Comparison of ENCODE assay signal across 15 cellular contexts in the genomic region with DNA sequence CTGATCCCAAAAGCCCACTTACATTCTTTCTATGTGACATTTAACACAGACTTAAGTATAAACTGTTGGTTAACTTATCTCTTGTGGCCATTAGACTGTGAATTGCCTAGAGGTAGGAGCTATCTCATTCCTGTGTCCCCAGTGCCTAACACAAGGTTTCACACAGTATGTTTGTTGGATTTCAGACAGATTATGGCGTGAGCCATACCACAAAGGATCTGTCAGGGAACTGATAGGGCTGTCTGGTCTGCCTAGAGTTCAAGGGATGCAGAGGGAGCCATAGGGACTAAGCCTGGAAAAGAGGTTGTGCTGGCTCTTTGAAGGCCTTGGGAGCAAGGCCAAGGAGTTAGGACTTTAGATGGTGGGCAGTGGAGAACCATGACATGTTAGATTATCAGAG. TPM values are rescaled to one million over a fixed set of nuclear protein-coding genes. Genes with fewer than 3 reads are reported as not detected.
DNase-seq lines count a peak whose midpoint lies in the region; ATAC-seq and TF ChIP-seq lines count a peak whose summit lies in the region.
"Had no signal": no experiment of that assay in that cellular context is flagged by ENCODE, and none has a peak within 500 bp of the region (broad histone marks: within the 10 kb centered on the region; RNA-seq: fewer than 3 reads in every experiment).

No MANE protein-coding gene starts in this region.

- no peaks in the 10 kb centered on the region for H3K27me3 ChIP-seq in CD8-positive, alpha-beta memory T cell (ENCODE audit: insufficient read depth, low read length, poor library complexity, severe bottlenecking)
- no peaks in the 10 kb centered on the region for H3K27me3 ChIP-seq in gastroesophageal sphincter
- H3K27me3 ChIP-seq: BLaER1, right lobe of liver, SJCRH30 had no signal

- H3K27me3 Mint-ChIP-seq in CD8-positive, alpha-beta memory T cell, result peaks cover 0 to 1% of the 10 kb centered on the region in 2 donors
- no peaks in the 10 kb centered on the region for H3K27me3 Mint-ChIP-seq in stimulated activated memory B cell treated with anti-CD40 and anti-IgM and Interleukin-4, amounts not matched to agents 10 μg/mL and 1 μg/mL and 100 μg/mL, for 72 hours
- no peaks in the 10 kb centered on the region for H3K27me3 Mint-ChIP-seq in activated T-helper 1 cell treated with anti-CD3 and anti-CD28 coated beads, Interleukin-12 subunit alpha, Interleukin-12 subunit beta, Interleukin-2, Interleukin-4 antibody, amounts not matched to agents 30 ng/mL and 10 ng/mL and 1 ng/mL, durations not matched to agents 14 hours and 24 hours and 36 hours (ENCODE audit: insufficient read depth)

- intact Hi-C loops in activated T-helper 1 cell treated with anti-CD3 and anti-CD28 coated beads, Interleukin-12 subunit alpha, Interleukin-12 subunit beta, Interleukin-2, Interleukin-4 antibody, amounts not matched to agents 30 ng/mL and 10 ng/mL and 1 ng/mL, durations not matched to agents 14 hours and 24 hours and 36 hours (cut with micrococcal nuclease), result no loop called here

- H3K4me3 ChIP-seq in CD8-positive, alpha-beta memory T cell (ENCODE audit: low read length), result no peak overlapping the region
- no peak overlapping the region for H3K4me3 ChIP-seq in gastroesophageal sphincter
- H3K4me3 ChIP-seq: BLaER1, right lobe of liver, SJCRH30 had no signal

- ATAC-seq in gastroesophageal sphincter, result no peak
- no peak for ATAC-seq in stimulated activated memory B cell treated with anti-CD40 and anti-IgM and Interleukin-4, amounts not matched to agents 10 μg/mL and 1 μg/mL and 100 μg/mL, for 72 hours
- ATAC-seq: right lobe of liver had no signal

- peaks cover 15 to 40% (median 35%) of the 10 kb centered on the region in 3 donors for H3K4me1 Mint-ChIP-seq in CD8-positive, alpha-beta memory T cell
- peaks cover 23% of the 10 kb centered on the region for H3K4me1 Mint-ChIP-seq in stimulated activated memory B cell treated with anti-CD40 and anti-IgM and Interleukin-4, amounts not matched to agents 10 μg/mL and 1 μg/mL and 100 μg/mL, for 72 hours
- peaks cover 24% of the 10 kb centered on the region for H3K4me1 Mint-ChIP-seq in activated T-helper 1 cell treated with anti-CD3 and anti-CD28 coated beads, Interleukin-12 subunit alpha, Interleukin-12 subunit beta, Interleukin-2, Interleukin-4 antibody, amounts not matched to agents 30 ng/mL and 10 ng/mL and 1 ng/mL, durations not matched to agents 14 hours and 24 hours and 36 hours (ENCODE audit: low read depth)

- WGBS in gastroesophageal sphincter (ENCODE audit: low coverage in 1 of 2), 2 donors, result 83 to 100% methylated on average over 1 of the region's 1 CpG

- H3K27ac ChIP-seq in CD8-positive, alpha-beta memory T cell (ENCODE audit: low read depth, low read length), result no peak overlapping the region
- peak overlapping the region in 3 of 4 donors; percentile 23 to 100 (median 99) for H3K27ac ChIP-seq in gastroesophageal sphincter
- H3K27ac ChIP-seq: BLaER1, right lobe of liver, SJCRH30 had no signal

- H3K27ac Mint-ChIP-seq in CD8-positive, alpha-beta memory T cell, result peak overlapping the region; percentile 9 to 77 (median 56)
- H3K27ac Mint-ChIP-seq in stimulated activated memory B cell treated with anti-CD40 and anti-IgM and Interleukin-4, amounts not matched to agents 10 μg/mL and 1 μg/mL and 100 μg/mL, for 72 hours, result peak overlapping the region; percentile 8
- no peak overlapping the region for H3K27ac Mint-ChIP-seq in activated T-helper 1 cell treated with anti-CD3 and anti-CD28 coated beads, Interleukin-12 subunit alpha, Interleukin-12 subunit beta, Interleukin-2, Interleukin-4 antibody, amounts not matched to agents 30 ng/mL and 10 ng/mL and 1 ng/mL, durations not matched to agents 14 hours and 24 hours and 36 hours

- TF ChIP-seq POLR2A in gastroesophageal sphincter (IDR thresholded peaks at IDR 0.05), result no peak

- no peak for DNase-seq in CD8-positive, alpha-beta memory T cell
- peak; percentile 19 for DNase-seq in OCI-M2 (lab: John Stamatoyannopoulos, UW; ENCODE audit: unreplicated experiment)
- no peak for DNase-seq in effector CD4-positive, alpha-beta T cell
- no peak for DNase-seq in activated T-helper 1 cell treated with anti-CD3 and anti-CD28 coated beads, Interleukin-12 subunit alpha, Interleukin-12 subunit beta, Interleukin-2, Interleukin-4 antibody, amounts not matched to agents 30 ng/mL and 10 ng/mL and 1 ng/mL, durations not matched to agents 14 hours and 24 hours and 36 hours (ENCODE audit: low spot score)
- DNase-seq in activated CD4-positive, alpha-beta T cell treated with anti-CD3 and anti-CD28 coated beads, Interleukin-2, amount 50 U/mL, for 48 hours, result no peak
- DNase-seq: activated CD4-positive, alpha-beta T cell treated with anti-CD3 and anti-CD28 coated beads for 1 hour; activated gamma-delta T cell; DMS53; NCI-H69; occipital lobe; right lobe of liver; SJCRH30 had no signal

- POLR2A ChIA-PET in CD8-positive, alpha-beta memory T cell (lab: Charles Lee), result no interaction called here

- H3K4me1 ChIP-seq in CD8-positive, alpha-beta memory T cell (ENCODE audit: insufficient read depth, low read length), result peaks cover 12% of the 10 kb centered on the region
- peaks cover 9 to 55% (median 21%) of the 10 kb centered on the region in 3 donors for H3K4me1 ChIP-seq in gastroesophageal sphincter
- H3K4me1 ChIP-seq: SJCRH30 had no signal

- H3K9me3 Mint-ChIP-seq in CD8-positive, alpha-beta memory T cell, result no peaks in the 10 kb centered on the region
- H3K9me3 Mint-ChIP-seq in stimulated activated memory B cell treated with anti-CD40 and anti-IgM and Interleukin-4, amounts not matched to agents 10 μg/mL and 1 μg/mL and 100 μg/mL, for 72 hours, result no peaks in the 10 kb centered on the region
- H3K9me3 Mint-ChIP-seq in activated T-helper 1 cell treated with anti-CD3 and anti-CD28 coated beads, Interleukin-12 subunit alpha, Interleukin-12 subunit beta, Interleukin-2, Interleukin-4 antibody, amounts not matched to agents 30 ng/mL and 10 ng/mL and 1 ng/mL, durations not matched to agents 14 hours and 24 hours and 36 hours, result no peaks in the 10 kb centered on the region

- H3K4me3 Mint-ChIP-seq in CD8-positive, alpha-beta memory T cell, result no peak overlapping the region
- H3K4me3 Mint-ChIP-seq in stimulated activated memory B cell treated with anti-CD40 and anti-IgM and Interleukin-4, amounts not matched to agents 10 μg/mL and 1 μg/mL and 100 μg/mL, for 72 hours, result no peak overlapping the region
- H3K4me3 Mint-ChIP-seq in activated T-helper 1 cell treated with anti-CD3 and anti-CD28 coated beads, Interleukin-12 subunit alpha, Interleukin-12 subunit beta, Interleukin-2, Interleukin-4 antibody, amounts not matched to agents 30 ng/mL and 10 ng/mL and 1 ng/mL, durations not matched to agents 14 hours and 24 hours and 36 hours, result no peak overlapping the region

- CTCF ChIA-PET in CD8-positive, alpha-beta memory T cell (lab: Charles Lee), result interaction anchor here (0.6 to 3.7 kb wide), 5 partner anchors 9 to 121 kb away, joined by 3 to 20 read pairs (median 6); no protein-coding TSS in a partner anchor

- TF ChIP-seq EP300 in gastroesophageal sphincter (IDR thresholded peaks at IDR 0.05), result no peak

- no peak for TF ChIP-seq CTCF in gastroesophageal sphincter (IDR thresholded peaks at IDR 0.05)

- H3K36me3 Mint-ChIP-seq in CD8-positive, alpha-beta memory T cell, result peaks cover 0 to 23% (median 8%) of the 10 kb centered on the region in 3 donors
- H3K36me3 Mint-ChIP-seq in stimulated activated memory B cell treated with anti-CD40 and anti-IgM and Interleukin-4, amounts not matched to agents 10 μg/mL and 1 μg/mL and 100 μg/mL, for 72 hours, result peaks cover 9% of the 10 kb centered on the region
- peaks cover 8% of the 10 kb centered on the region for H3K36me3 Mint-ChIP-seq in activated T-helper 1 cell treated with anti-CD3 and anti-CD28 coated beads, Interleukin-12 subunit alpha, Interleukin-12 subunit beta, Interleukin-2, Interleukin-4 antibody, amounts not matched to agents 30 ng/mL and 10 ng/mL and 1 ng/mL, durations not matched to agents 14 hours and 24 hours and 36 hours (ENCODE audit: low read depth)

- H3K9me3 ChIP-seq in CD8-positive, alpha-beta memory T cell (ENCODE audit: low read length), result no peaks in the 10 kb centered on the region
- H3K9me3 ChIP-seq in gastroesophageal sphincter, result no peaks in the 10 kb centered on the region
- H3K9me3 ChIP-seq: BLaER1, right lobe of liver, SJCRH30 had no signal

- H3K36me3 ChIP-seq in CD8-positive, alpha-beta memory T cell (ENCODE audit: insufficient read depth, low read length), result peaks cover 6% of the 10 kb centered on the region
- peaks cover 0 to 13% of the 10 kb centered on the region in 2 donors for H3K36me3 ChIP-seq in gastroesophageal sphincter
- H3K36me3 ChIP-seq: right lobe of liver, SJCRH30 had no signal

RNA-seq across cellular contexts. Expression of a gene that starts 40.0 kb away (rescaled TPM):
- 10 to 100 TPM; 32.9 to 35.4 TPM for total RNA-seq in CD8-positive, alpha-beta memory T cell
- polyA plus RNA-seq in CD8-positive, alpha-beta memory T cell, result 19.2 TPM
- 10 to 100 TPM; 49.0 to 94.3 (median 67.1) TPM for total RNA-seq in gastroesophageal sphincter
- 36.3 and 37.0 TPM in 2 replicates for total RNA-seq in activated T-helper 1 cell treated with anti-CD3 and anti-CD28 coated beads, Interleukin-12 subunit alpha, Interleukin-12 subunit beta, Interleukin-2, Interleukin-4 antibody, amounts not matched to agents 30 ng/mL and 10 ng/mL and 1 ng/mL, durations not matched to agents 14 hours and 24 hours and 36 hours
